Comparison of ENCODE assay signal across 23 cellular contexts in the genomic region with DNA sequence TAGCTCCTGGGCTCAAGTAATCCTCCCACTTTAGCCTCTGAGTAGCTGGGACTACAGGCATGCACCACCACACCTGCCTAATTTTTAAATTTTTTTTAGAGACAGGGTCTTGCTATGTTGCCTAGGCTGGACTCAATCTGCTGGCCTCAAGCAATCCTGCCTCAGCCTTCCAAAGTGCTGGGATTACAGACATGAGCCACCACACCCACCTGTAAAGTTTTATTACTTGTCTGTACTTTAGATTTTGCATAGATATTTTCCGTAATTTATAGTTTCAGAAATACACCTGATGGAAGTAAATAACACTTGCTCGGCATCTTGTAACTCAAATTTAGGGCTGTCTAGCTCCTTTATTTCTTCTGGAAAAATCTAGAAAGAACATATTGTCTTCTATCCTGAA.
"Had no signal": no experiment of that assay in that cellular context is flagged by ENCODE, and none has a peak within 500 bp of the region (broad histone marks: within the 10 kb centered on the region; RNA-seq: fewer than 3 reads in every experiment).

No MANE protein-coding gene starts in this region.

- H3K9me3 ChIP-seq: SJCRH30 had no signal

- H3K4me3 ChIP-seq: K562, SJCRH30 had no signal

- H3K27me3 Mint-ChIP-seq: IgD-negative memory B cell had no signal

- H3K27ac ChIP-seq: HL-60, KMS-11, RWPE1, SJCRH30 had no signal

- H3K9me3 Mint-ChIP-seq: IgD-negative memory B cell had no signal

- H3K36me3 Mint-ChIP-seq: IgD-negative memory B cell had no signal

- DNase-seq: Kasumi-1, MM.1S, NCI-H1092 treated with DMSO at 0.1 percent for 48 hours, NCI-H1436, NCI-H187, NCI-H2029, NCI-H2081 treated with DMSO at 0.1 percent for 48 hours, NCI-H2171, NCI-H226, NCI-H446, NCI-H510A, NCI-H524 treated with DMSO at 0.1 percent for 48 hours, NCI-H69, PC-3, SHP77 treated with DMSO at 0.1 percent for 48 hours, SJCRH30 had no signal

- ATAC-seq: K562, Panc1, PC-3, SK-N-SH treated with all-trans-retinoic acid at 6 μM for 48 hours had no signal

- H3K4me3 Mint-ChIP-seq: IgD-negative memory B cell had no signal
